Comparison of ENCODE assay signal across 21 cellular contexts in genomic region chr3:146091397-146091796, GRCh38.
DNase-seq lines count a peak whose midpoint lies in the region; ATAC-seq, FAIRE-seq and TF ChIP-seq lines count a peak whose summit lies in the region.
"Had no signal": no experiment of that assay in that cellular context is flagged by ENCODE, and none has a peak within 500 bp of the region (broad histone marks: within the 10 kb centered on the region; RNA-seq: fewer than 3 reads in every experiment).

No MANE protein-coding gene starts in this region.

- H3K4me2 ChIP-seq in HepG2 (ENCODE audit: low read depth, low read length): peak overlapping the region; percentile 51
- H3K4me2 ChIP-seq: BLaER1 had no signal

- peak; percentile 55 for ATAC-seq in GM18505 (IDR thresholded peaks at IDR 0.05; ENCODE audit: unreplicated experiment)
- peak; percentile 75 for ATAC-seq in GM19463 (IDR thresholded peaks at IDR 0.05; ENCODE audit: unreplicated experiment)
- ATAC-seq in HG03378 (IDR thresholded peaks at IDR 0.05; ENCODE audit: unreplicated experiment): peak; percentile 63
- ATAC-seq in HepG2: peak; percentile 41; the same call in 1 of the 3 replicates
- no peak for ATAC-seq in GM21723 (IDR thresholded peaks at IDR 0.05; ENCODE audit: unreplicated experiment)
- ATAC-seq: activated CD4-positive, CD25-positive, alpha-beta regulatory T cell treated with anti-CD3 and anti-CD28 coated beads, Interleukin-2, amount 50 U/mL, for 24 hours; activated CD8-positive, alpha-beta T cell treated with anti-CD3 and anti-CD28 coated beads, Interleukin-2, amount 10 ng/mL, durations not matched to agents 7 days and 5 days; naive thymus-derived CD8-positive, alpha-beta T cell had no signal

- peaks cover 17% of the 10 kb centered on the region for H3K79me2 ChIP-seq in HepG2 (ENCODE audit: insufficient read depth, low read length)

- H3K27me3 ChIP-seq in HepG2 (ENCODE audit: control insufficient read depth in 1 of 2, insufficient read depth in 2 of 2, low read length in 2 of 2): no peaks in the 10 kb centered on the region
- H3K27me3 ChIP-seq: BLaER1, ovary, sigmoid colon, suprapubic skin had no signal

- in situ Hi-C loops in HepG2 (cut with HindIII; ENCODE audit: extremely low pct_ligation_motif_present, low pct_unique_long_range_greater_than_20kb): no loop called here

- TF ChIP-seq EP300 in HepG2 (IDR thresholded peaks at IDR 0.05; ENCODE audit: low read depth in 2 of 2, low read length in 2 of 2): no peak
- TF ChIP-seq EP300 in HepG2 (CRISPR knock-in tag; IDR thresholded peaks at IDR 0.05; ENCODE audit: borderline replicate concordance): no peak

- peaks cover 0 to 23% of the 10 kb centered on the region in 2 experiments; a peak in 3 of 5 replicates for H3K36me3 ChIP-seq in HepG2 (replicated peaks in 1 of 2; ENCODE audit: control insufficient read depth in 1 of 2, insufficient read depth in 2 of 2, low read length in 2 of 2)
- H3K36me3 ChIP-seq: BLaER1, ovary, suprapubic skin had no signal

- CTCF ChIA-PET in HepG2 (lab: Yijun Ruan, JAX; ENCODE audit: low intra/inter-chr PET ratio, low total read pairs): no interaction called here

- no peak for TF ChIP-seq CTCF in HepG2 (CRISPR knock-in tag; IDR thresholded peaks at IDR 0.05)
- TF ChIP-seq CTCF in GM20000 (IDR thresholded peaks at IDR 0.05; ENCODE audit: extremely low read depth, missing control alignments): no peak

- POLR2A ChIA-PET in HepG2 (lab: Yijun Ruan, JAX): interaction anchor here (2.8 kb wide), 1 partner anchor 69 kb away, joined by 17 read pairs; the partner anchor contains the start of gene PLOD2

- 4% methylated on average over 1 of the region's 1 CpG for WGBS in HepG2 (ENCODE audit: low lambda C conversion rate)

- no peak for FAIRE-seq in HepG2 (lab: Jason Lieb, UNC)
- FAIRE-seq: frontal cortex, GM18507, urothelium cell line had no signal

- TF ChIP-seq POLR2A in GM18505 (IDR thresholded peaks at IDR 0.05; ENCODE audit: borderline replicate concordance, extremely low read depth, insufficient read depth, insufficient read length) (no peak), HepG2 (IDR thresholded peaks at IDR 0.05; ENCODE audit: insufficient read depth in 1 of 2, low read depth in 2 of 2, low read length in 2 of 2) (no peak)

- intact Hi-C loops in HepG2 (cut with micrococcal nuclease; ENCODE audit: unreplicated experiment): no loop called here

- H3K4me3 ChIP-seq in HepG2 (replicated peaks in 1 of 3; ENCODE audit: insufficient read depth in 1 of 3, low read depth in 2 of 3, low read length in 3 of 3): no peak overlapping the region
- H3K4me3 ChIP-seq: BLaER1, ovary, sigmoid colon, suprapubic skin had no signal

- H3K27ac ChIP-seq in HepG2 (ENCODE audit: extremely low read length, insufficient read depth, low read length): no peak overlapping the region
- H3K27ac ChIP-seq: BLaER1, ovary, sigmoid colon, suprapubic skin had no signal

- no peak overlapping the region for H3K9ac ChIP-seq in HepG2 (ENCODE audit: insufficient read depth, low read depth, low read length)
- H3K9ac ChIP-seq: BLaER1 had no signal

- DNase-seq in HepG2 (ENCODE audit: low spot score) (no peak), NK-92 (lab: John Stamatoyannopoulos, UW; ENCODE audit: unreplicated experiment) (no peak), LoVo (ENCODE audit: low spot score) (no peak), GM20000 (ENCODE audit: low spot score) (no peak)
- DNase-seq: activated CD8-positive, alpha-beta T cell treated with anti-CD3 and anti-CD28 coated beads, Interleukin-2, amount 10 ng/mL, durations not matched to agents 7 days and 5 days; activated T-cell treated with anti-CD3 and anti-CD28 coated beads, Interleukin-2, amount 50 U/mL, for 48 hours; aorta; naive thymus-derived CD8-positive, alpha-beta T cell; NCI-H510A treated with DMSO at 0.1 percent for 48 hours; ovary; sigmoid colon had no signal

- BruUV-seq in HepG2 (replicated peaks; lab: Mats Ljungman, UMichigan): no TSS peak

- no peaks in the 10 kb centered on the region for H3K9me3 ChIP-seq in HepG2 (ENCODE audit: low read length)
- H3K9me3 ChIP-seq: BLaER1, ovary, sigmoid colon, suprapubic skin had no signal

- peaks cover 30% of the 10 kb centered on the region for H4K20me1 ChIP-seq in HepG2 (ENCODE audit: insufficient read depth, low read length)
- H4K20me1 ChIP-seq: BLaER1 had no signal

- peaks cover 36% of the 10 kb centered on the region for H3K4me1 ChIP-seq in HepG2 (ENCODE audit: insufficient read depth, low read length)
- H3K4me1 ChIP-seq: BLaER1, suprapubic skin had no signal

- H2AFZ ChIP-seq in HepG2 (ENCODE audit: low read length): no peak overlapping the region

- no peak for TF ChIP-seq RAD21 in HepG2 (CRISPR knock-in tag; IDR thresholded peaks at IDR 0.05)

TF ChIP-seq in HepG2, 621 proteins besides CTCF, POLR2A, EP300 and RAD21 (continues in another document):
- TF ChIP-seq MATR3 (CRISPR knock-in tag; IDR thresholded peaks at IDR 0.05) (no peak), MAFF (IDR thresholded peaks at IDR 0.05; ENCODE audit: low read depth, low read length) (peak; percentile 72), PAXIP1 (CRISPR knock-in tag; conservative IDR thresholded peaks at IDR 0.05) (0 out of 2 replicates have a peak, but pooled peaks have one; percentile 15), ARID3A (IDR thresholded peaks at IDR 0.05; ENCODE audit: low read depth, low read length) (peak; percentile 34; the same call in 1 of the 2 replicates), HNF1A (IDR thresholded peaks at IDR 0.05; ENCODE audit: low read depth) (0 out of 2 replicates have a peak, but pooled peaks have one; percentile 22), HNF1A (CRISPR knock-in tag; IDR thresholded peaks at IDR 0.05; ENCODE audit: borderline replicate concordance) (no peak)
